ENCODE assay signal across 19 cellular contexts in genomic region chr4:37905526-37906169, GRCh38. TPM values are rescaled to one million over a fixed set of nuclear protein-coding genes. Genes with fewer than 3 reads are reported as not detected.
DNase-seq lines count a peak whose midpoint lies in the region; ATAC-seq and TF ChIP-seq lines count a peak whose summit lies in the region.
"Had no signal": no experiment of that assay in that cellular context is flagged by ENCODE, and none has a peak within 500 bp of the region (broad histone marks: within the 10 kb centered on the region; RNA-seq: fewer than 3 reads in every experiment).

No MANE protein-coding gene starts in this region.

- TF ChIP-seq CTCF in fibroblast of villous mesenchyme (IDR thresholded peaks at IDR 0.05; ENCODE audit: insufficient read depth, low read depth, low read length) (no peak), nephron (IDR thresholded peaks at IDR 0.05; ENCODE audit: unreplicated experiment in 3 of 3) (no peak), coronary artery (IDR thresholded peaks at IDR 0.05) (no peak)

- no peak overlapping the region for H3K27ac ChIP-seq in CD4-positive, CD25-positive, alpha-beta regulatory T cell (ENCODE audit: insufficient read depth, low read length, poor library complexity, severe bottlenecking)
- H3K27ac ChIP-seq in coronary artery: peak overlapping the region in 1 of 2 donors; percentile 2
- H3K27ac ChIP-seq: HL-60 had no signal

- H3K36me3 Mint-ChIP-seq in CD4-positive, CD25-positive, alpha-beta regulatory T cell: peaks cover 44% of the 10 kb centered on the region
- H3K36me3 Mint-ChIP-seq in nephron (ENCODE audit: low read depth): no peaks in the 10 kb centered on the region

- peaks cover 16 to 58% (median 29%) of the 10 kb centered on the region in 4 donors for H3K4me1 Mint-ChIP-seq in CD4-positive, CD25-positive, alpha-beta regulatory T cell
- peaks cover 47% of the 10 kb centered on the region for H3K4me1 Mint-ChIP-seq in nephron

- no peak overlapping the region for H3K4me3 Mint-ChIP-seq in CD4-positive, CD25-positive, alpha-beta regulatory T cell
- H3K4me3 Mint-ChIP-seq in nephron: no peak overlapping the region
- H3K4me3 Mint-ChIP-seq: B cell; CD8-positive, alpha-beta T cell had no signal

- H3K27ac Mint-ChIP-seq in CD4-positive, CD25-positive, alpha-beta regulatory T cell: peak overlapping the region in 2 of 3 donors; percentile 16 to 53
- peak overlapping the region in 2 of 3 experiments; percentile 0 to 64 for H3K27ac Mint-ChIP-seq in nephron
- H3K27ac Mint-ChIP-seq: B cell; CD8-positive, alpha-beta T cell had no signal

- H3K36me3 ChIP-seq in CD4-positive, CD25-positive, alpha-beta regulatory T cell (ENCODE audit: control insufficient read depth, insufficient read depth, low read length): peaks cover 36% of the 10 kb centered on the region
- H3K36me3 ChIP-seq: HAP-1 had no signal

- H3K4me1 ChIP-seq in CD4-positive, CD25-positive, alpha-beta regulatory T cell (ENCODE audit: control insufficient read depth, insufficient read depth, low read length, poor library complexity, severe bottlenecking): peaks cover 4% of the 10 kb centered on the region
- H3K4me1 ChIP-seq: Caco-2 had no signal

- no peaks in the 10 kb centered on the region for H3K9me3 Mint-ChIP-seq in CD4-positive, CD25-positive, alpha-beta regulatory T cell
- H3K9me3 Mint-ChIP-seq in nephron: no peaks in the 10 kb centered on the region
- H3K9me3 Mint-ChIP-seq: CD8-positive, alpha-beta T cell had no signal

- no peak for DNase-seq in CD4-positive, CD25-positive, alpha-beta regulatory T cell
- DNase-seq in M059J (ENCODE audit: low read depth) (peak; percentile 35), fibroblast of villous mesenchyme (ENCODE audit: low read depth) (peak; percentile 42), coronary artery (ENCODE audit: low spot score) (no peak), EL (no peak)
- DNase-seq: C1 segment of cervical spinal cord; Caco-2; CD8-positive, alpha-beta T cell; DND-41; GF-D8; Karpas-422 had no signal

- ATAC-seq in CD4-positive, CD25-positive, alpha-beta regulatory T cell (ENCODE audit: low read depth in 2 of 2): no peak
- no peak for ATAC-seq in HG03097 (IDR thresholded peaks at IDR 0.05; ENCODE audit: low FRiP score, unreplicated experiment)
- ATAC-seq: CD8-positive, alpha-beta T cell; K562 had no signal

- H3K4me3 ChIP-seq in CD4-positive, CD25-positive, alpha-beta regulatory T cell (ENCODE audit: low read depth, low read length): no peak overlapping the region
- H3K4me3 ChIP-seq in fibroblast of villous mesenchyme (ENCODE audit: low read depth, low read length) (no peak overlapping the region), coronary artery (no peak overlapping the region)
- H3K4me3 ChIP-seq: HAP-1, K562 had no signal

- no peaks in the 10 kb centered on the region for H3K9me3 ChIP-seq in CD4-positive, CD25-positive, alpha-beta regulatory T cell (ENCODE audit: control insufficient read depth in 2 of 2, low read length in 2 of 2)
- H3K9me3 ChIP-seq: Caco-2, HAP-1 had no signal

- no peaks in the 10 kb centered on the region for H3K27me3 Mint-ChIP-seq in CD4-positive, CD25-positive, alpha-beta regulatory T cell
- no peaks in the 10 kb centered on the region for H3K27me3 Mint-ChIP-seq in nephron (ENCODE audit: low read depth)
- H3K27me3 Mint-ChIP-seq: B cell had no signal

- H3K27me3 ChIP-seq in CD4-positive, CD25-positive, alpha-beta regulatory T cell (ENCODE audit: control insufficient read depth, insufficient read depth, low read length): no peaks in the 10 kb centered on the region

RNA-seq across cellular contexts. Expression of gene TBC1D1, which starts 14.8 kb away (rescaled TPM):
- 48.2 TPM for total RNA-seq in CD4-positive, CD25-positive, alpha-beta regulatory T cell
- 10 to 100 TPM; 12.3 to 20.7 (median 19.3) TPM for polyA plus RNA-seq in CD4-positive, CD25-positive, alpha-beta regulatory T cell
- total RNA-seq in M059J (2014; rRNA removed; shearing (Covaris generic)): 110 and 130 TPM in 2 replicates
- total RNA-seq in fibroblast of villous mesenchyme: 101 and 112 TPM in 2 replicates

RNA-seq across cellular contexts. Expression of gene PTTG2, which starts 54.5 kb away (rescaled TPM):
- 2.0 TPM for total RNA-seq in CD4-positive, CD25-positive, alpha-beta regulatory T cell
- polyA plus RNA-seq in CD4-positive, CD25-positive, alpha-beta regulatory T cell: not detected
- not detected in 2 replicates for total RNA-seq in M059J (2014; rRNA removed; shearing (Covaris generic))
- 0.43 and 0.64 TPM in 2 replicates for total RNA-seq in fibroblast of villous mesenchyme
- total RNA-seq: A172, Caco-2, H1, K562 had no signal
- polyA plus RNA-seq: H1, K562 had no signal

Comparison
In these comparisons a context has a peak if more than half of its experiments do, and no peak if none do; other contexts are left out.
1. DNase-seq: peak in M059J (single experiment) and fibroblast of villous mesenchyme (single experiment); none in CD4-positive, CD25-positive, alpha-beta regulatory T cell (0 of 3), coronary artery (single experiment) and EL (single experiment).